ENCODE assay signal across 8 cellular contexts in the genomic region with DNA sequence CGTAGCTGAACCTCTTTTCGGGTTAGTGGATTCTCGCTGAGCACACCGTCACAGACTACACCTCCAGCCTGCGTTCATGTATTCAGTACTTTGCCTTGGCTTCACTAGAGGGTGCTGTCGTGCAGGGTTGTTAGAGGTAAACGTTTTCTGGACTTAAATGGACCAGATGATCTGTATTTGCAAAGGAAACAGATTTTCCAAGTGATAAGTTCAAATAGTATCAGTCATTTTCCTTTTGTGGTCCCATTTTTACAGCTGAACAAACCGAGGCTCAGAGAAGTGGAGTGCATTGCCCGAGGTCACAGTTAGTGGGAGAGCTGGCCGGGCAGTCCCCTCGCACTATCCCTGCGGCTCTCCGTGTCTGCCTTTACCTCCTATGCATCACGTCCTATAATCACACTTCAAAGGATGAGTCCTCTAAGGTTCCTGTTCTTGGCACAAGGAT.
DNase-seq lines count a peak whose midpoint lies in the region; ATAC-seq and TF ChIP-seq lines count a peak whose summit lies in the region.

No MANE protein-coding gene starts in this region.

- H3K36me3 ChIP-seq in BE2C (no peaks in the 10 kb centered on the region), MM.1S (replicated peaks; ENCODE audit: insufficient read depth, low read length) (no peaks in the 10 kb centered on the region), lung (ENCODE audit: control insufficient read depth in 2 of 2, insufficient read depth in 2 of 2, low read length in 2 of 2) (peaks cover 1 to 2% of the 10 kb centered on the region in 2 donors)

- H3K9me2 ChIP-seq in MM.1S (replicated peaks; ENCODE audit: insufficient read depth, low read length): no peaks in the 10 kb centered on the region

- H3K9me3 ChIP-seq in BE2C (no peaks in the 10 kb centered on the region), MM.1S (replicated peaks; ENCODE audit: insufficient read depth, low read length) (no peaks in the 10 kb centered on the region), lung (ENCODE audit: control insufficient read depth in 2 of 2, insufficient read depth in 1 of 2, low read length in 1 of 2) (no peaks in the 10 kb centered on the region)

- H4K20me1 ChIP-seq in MM.1S (ENCODE audit: insufficient read depth, low read length): no peaks in the 10 kb centered on the region

- TF ChIP-seq CTCF in BE2C (IDR thresholded peaks at IDR 0.05; ENCODE audit: low read depth, low read length) (peak; percentile 59), MM.1S (IDR thresholded peaks at IDR 0.05; ENCODE audit: low read length) (peak; percentile 78), choroid plexus epithelial cell (conservative IDR thresholded peaks at IDR 0.05; ENCODE audit: low read depth, low read length) (peak; percentile 86), lung (IDR thresholded peaks at IDR 0.05; ENCODE audit: control extremely low read depth, extremely low read depth) (peak; percentile 43)

- ATAC-seq in GM21515 (IDR thresholded peaks at IDR 0.05; ENCODE audit: unreplicated experiment) (peak; percentile 73), lung (ENCODE audit: insufficient read depth, low FRiP score) (peak; percentile 50), GM21367 (IDR thresholded peaks at IDR 0.05; ENCODE audit: unreplicated experiment) (no peak)

- DNase-seq in BE2C (peak; percentile 32), MM.1S (peak; percentile 77), choroid plexus epithelial cell (ENCODE audit: low read depth) (peak; percentile 95), lung (ENCODE audit: low spot score) (peak; percentile 56)
- peak; percentile 52 to 53 for DNase-seq in activated CD4-positive, alpha-beta T cell treated with anti-CD3 and anti-CD28 coated beads for 24 hours (ENCODE audit: low read depth in 2 of 2)
- peak; percentile 43 for DNase-seq in stimulated activated CD8-positive, alpha-beta memory T cell treated with anti-CD3 and anti-CD28 coated beads, Interleukin-4, amount 100 ng/mL, for 24 hours (ENCODE audit: low read depth)

- no peak overlapping the region; the same call in 1 of the 2 replicates for H3K9ac ChIP-seq in MM.1S (ENCODE audit: low read length)

- H3K4me2 ChIP-seq in MM.1S (ENCODE audit: low read depth, low read length): peak overlapping the region; percentile 46

- H3K27ac ChIP-seq in MM.1S (ENCODE audit: low read length): no peak overlapping the region
- H3K27ac ChIP-seq in lung (ENCODE audit: low read depth in 1 of 2, low read length in 1 of 2): peak overlapping the region in 1 of 2 donors; percentile 27

- no peaks in the 10 kb centered on the region for H3K79me2 ChIP-seq in MM.1S (ENCODE audit: low read length)

- H3K4me1 ChIP-seq in BE2C: peaks cover 6% of the 10 kb centered on the region
- H3K4me1 ChIP-seq in MM.1S (ENCODE audit: low read length): peaks cover 28% of the 10 kb centered on the region
- H3K4me1 ChIP-seq in lung (ENCODE audit: control insufficient read depth in 2 of 2, insufficient read depth in 2 of 2, low read length in 2 of 2): peaks cover 10 to 44% of the 10 kb centered on the region in 2 donors

- 39 to 40% methylated on average over 14 of the region's 14 CpGs for WGBS in lung, 2 donors

- peak overlapping the region; percentile 23 for H2AFZ ChIP-seq in MM.1S (ENCODE audit: low read length)

- H3K4me3 ChIP-seq in BE2C (ENCODE audit: low read depth, low read length) (no peak overlapping the region), MM.1S (ENCODE audit: low read length) (no peak overlapping the region), choroid plexus epithelial cell (ENCODE audit: low read depth, low read length) (no peak overlapping the region), lung (no peak overlapping the region)

- H3K27me3 ChIP-seq in BE2C: no peaks in the 10 kb centered on the region
- H3K27me3 ChIP-seq in MM.1S (replicated peaks; ENCODE audit: insufficient read depth, low read length): no peaks in the 10 kb centered on the region
- H3K27me3 ChIP-seq in lung (ENCODE audit: control insufficient read depth, insufficient read depth): no peaks in the 10 kb centered on the region

- 0 out of 2 replicates have a peak, but pooled peaks cover 3% of the 10 kb centered on the region for H3F3A ChIP-seq in MM.1S (ENCODE audit: insufficient read depth, low read length)

Comparison
In these comparisons a context has a peak if more than half of its experiments do, and no peak if none do; other contexts are left out.
1. DNase-seq: peak in every context shown above with its lines; median percentile 95 in choroid plexus epithelial cell; 77 in MM.1S; 56 in lung; 52 in activated CD4-positive, alpha-beta T cell treated with anti-CD3 and anti-CD28 coated beads for 24 hours; 43 in stimulated activated CD8-positive, alpha-beta memory T cell treated with anti-CD3 and anti-CD28 coated beads, Interleukin-4, amount 100 ng/mL, for 24 hours; 32 in BE2C.